ENCODE assay signal across 9 cellular contexts in genomic region chr22:24602105-24602749, GRCh38. TPM values are rescaled to one million over a fixed set of nuclear protein-coding genes. Genes with fewer than 3 reads are reported as not detected.
DNase-seq lines count a peak whose midpoint lies in the region; ATAC-seq, FAIRE-seq and TF ChIP-seq lines count a peak whose summit lies in the region.
"Not testable (repeated sequence)": the region's sequence is repeated elsewhere in the genome, so short reads cannot be mapped to it uniquely, and the experiment has no call there.
"Had no signal": no experiment of that assay in that cellular context is flagged by ENCODE, and none has a peak within 500 bp of the region (broad histone marks: within the 10 kb centered on the region; RNA-seq: fewer than 3 reads in every experiment).

No MANE protein-coding gene starts in this region.

- TF ChIP-seq EP300 in A549 (IDR thresholded peaks at IDR 0.05) = not testable (repeated sequence)

- H2BK12ac ChIP-seq in neuronal stem cell (ENCODE audit: low read length) = peak overlapping the region; percentile 30

- H3K27ac Mint-ChIP-seq in activated CD4-positive, alpha-beta T cell treated with anti-CD3 and anti-CD28 coated beads, Interleukin-2, amount 10 ng/mL, durations not matched to agents 24 days and 14 days = peak overlapping the region; percentile 15
- peak overlapping the region; percentile 39 for H3K27ac Mint-ChIP-seq in dendritic cell treated with granulocyte-macrophage colony-stimulating factor and Interleukin-4, amounts not matched to agents 40 ng/mL and 50 ng/mL, for 4 days

- ATAC-seq in A549, lower lobe of right lung: not testable (repeated sequence)

- DNase-seq in A549 (ENCODE audit: low read depth in 1 of 2, low spot score in 1 of 2); HL-60 (ENCODE audit: low read depth in 1 of 2, low spot score in 1 of 2); activated CD4-positive, alpha-beta T cell treated with anti-CD3 and anti-CD28 coated beads, Interleukin-2, amount 10 ng/mL, durations not matched to agents 24 days and 14 days; lower lobe of right lung; neuronal stem cell (ENCODE audit: low spot score): not testable (repeated sequence)
- DNase-seq in islet precursor cell (peak; percentile 42), spleen (peak; percentile 23)

- peaks cover 47% of the 10 kb centered on the region for H3K4me1 ChIP-seq in A549
- peaks cover 20% of the 10 kb centered on the region for H3K4me1 ChIP-seq in lower lobe of right lung
- not testable (repeated sequence) for H3K4me1 ChIP-seq in neuronal stem cell (ENCODE audit: control insufficient read depth in 2 of 2, insufficient read depth in 1 of 2, low read depth in 1 of 2, low read length in 2 of 2)
- H3K4me1 ChIP-seq in spleen = peaks cover 5 to 41% (median 25%) of the 10 kb centered on the region in 6 donors

- not testable (repeated sequence) for H3K79me1 ChIP-seq in neuronal stem cell (ENCODE audit: low read depth, low read length)

- not testable (repeated sequence) for H3K36me3 ChIP-seq in lower lobe of right lung; neuronal stem cell (replicated peaks in 1 of 2; ENCODE audit: control insufficient read depth in 2 of 2, insufficient read depth in 2 of 2, low read length in 2 of 2); spleen

- peak overlapping the region; percentile 80 for H3K18ac ChIP-seq in neuronal stem cell (ENCODE audit: low read length)

- not testable (repeated sequence) for H3K4me3 Mint-ChIP-seq in activated CD4-positive, alpha-beta T cell treated with anti-CD3 and anti-CD28 coated beads, Interleukin-2, amount 10 ng/mL, durations not matched to agents 24 days and 14 days; dendritic cell treated with granulocyte-macrophage colony-stimulating factor and Interleukin-4, amounts not matched to agents 40 ng/mL and 50 ng/mL, for 4 days

- TF ChIP-seq CTCF in A549 (IDR thresholded peaks at IDR 0.05); HL-60 (IDR thresholded peaks at IDR 0.05; ENCODE audit: insufficient read depth, low read length); lower lobe of right lung (IDR thresholded peaks at IDR 0.05); spleen (IDR thresholded peaks at IDR 0.05 in 8 of 11, conservative IDR thresholded peaks at IDR 0.05 in 3 of 11): not testable (repeated sequence)

- not testable (repeated sequence) for H3K36me3 Mint-ChIP-seq in activated CD4-positive, alpha-beta T cell treated with anti-CD3 and anti-CD28 coated beads, Interleukin-2, amount 10 ng/mL, durations not matched to agents 24 days and 14 days (ENCODE audit: low read depth); dendritic cell treated with granulocyte-macrophage colony-stimulating factor and Interleukin-4, amounts not matched to agents 40 ng/mL and 50 ng/mL, for 4 days (ENCODE audit: low read depth)

- not testable (repeated sequence) for H4K91ac ChIP-seq in neuronal stem cell (ENCODE audit: low read depth, low read length, poor library complexity)

- not testable (repeated sequence) for H3K23ac ChIP-seq in neuronal stem cell (ENCODE audit: low read depth, low read length, poor library complexity)

- not testable (repeated sequence) for H3K9ac ChIP-seq in neuronal stem cell (ENCODE audit: low read depth, low read length, poor library complexity)

- H3K4me3 ChIP-seq in A549; HL-60 (replicated peaks; ENCODE audit: insufficient read depth, low read length); lower lobe of right lung; neuronal stem cell (ENCODE audit: low read length in 2 of 2); spleen: not testable (repeated sequence)

- H3K27me3 Mint-ChIP-seq in activated CD4-positive, alpha-beta T cell treated with anti-CD3 and anti-CD28 coated beads, Interleukin-2, amount 10 ng/mL, durations not matched to agents 24 days and 14 days; dendritic cell treated with granulocyte-macrophage colony-stimulating factor and Interleukin-4, amounts not matched to agents 40 ng/mL and 50 ng/mL, for 4 days: not testable (repeated sequence)

- not testable (repeated sequence) for TF ChIP-seq POLR2A in A549 (IDR thresholded peaks at IDR 0.05; ENCODE audit: low read length); spleen (IDR thresholded peaks at IDR 0.05)

- H2BK15ac ChIP-seq in neuronal stem cell (ENCODE audit: low read length) = not testable (repeated sequence)

- not testable (repeated sequence) for FAIRE-seq in A549 (lab: Jason Lieb, UNC)

- not testable (repeated sequence) for TF ChIP-seq RAD21 in A549 (conservative IDR thresholded peaks at IDR 0.05 in 1 of 2, IDR thresholded peaks at IDR 0.05 in 1 of 2)

- intact Hi-C loops in activated CD4-positive, alpha-beta T cell treated with anti-CD3 and anti-CD28 coated beads, Interleukin-2, amount 10 ng/mL, durations not matched to agents 24 days and 14 days (cut with micrococcal nuclease); dendritic cell treated with granulocyte-macrophage colony-stimulating factor and Interleukin-4, amounts not matched to agents 40 ng/mL and 50 ng/mL, for 4 days (cut with micrococcal nuclease); lower lobe of right lung (cut with DNase I); spleen (cut with DNase I; ENCODE audit: low total_unique reads): not testable (repeated sequence)

- POLR2A ChIA-PET in A549 (lab: Yijun Ruan, JAX) = not testable (repeated sequence)

- not testable (repeated sequence) for H2BK120ac ChIP-seq in neuronal stem cell (ENCODE audit: low read depth, low read length)

- not testable (repeated sequence) for H4K8ac ChIP-seq in neuronal stem cell (ENCODE audit: low read depth, low read length)

- H3K4ac ChIP-seq in neuronal stem cell (ENCODE audit: low read length) = not testable (repeated sequence)

- not testable (repeated sequence) for H2BK5ac ChIP-seq in neuronal stem cell (ENCODE audit: low read length)

- not testable (repeated sequence) for H3K9me3 Mint-ChIP-seq in activated CD4-positive, alpha-beta T cell treated with anti-CD3 and anti-CD28 coated beads, Interleukin-2, amount 10 ng/mL, durations not matched to agents 24 days and 14 days; dendritic cell treated with granulocyte-macrophage colony-stimulating factor and Interleukin-4, amounts not matched to agents 40 ng/mL and 50 ng/mL, for 4 days

- H3K4me1 Mint-ChIP-seq in activated CD4-positive, alpha-beta T cell treated with anti-CD3 and anti-CD28 coated beads, Interleukin-2, amount 10 ng/mL, durations not matched to agents 24 days and 14 days = peaks cover 38% of the 10 kb centered on the region
- H3K4me1 Mint-ChIP-seq in dendritic cell treated with granulocyte-macrophage colony-stimulating factor and Interleukin-4, amounts not matched to agents 40 ng/mL and 50 ng/mL, for 4 days (ENCODE audit: low read depth) = peaks cover 38% of the 10 kb centered on the region

- H3K14ac ChIP-seq in neuronal stem cell (ENCODE audit: low read length) = not testable (repeated sequence)

- 72% methylated on average over 8 of the region's 11 CpGs for WGBS in A549 (ENCODE audit: missing lambda C conversion rate)
- WGBS in neuronal stem cell (ENCODE audit: extremely low coverage in 2 of 2, insufficient read length in 2 of 2, insufficient replicate concordance in 1 of 2), 2 donors = no CpG with 5 or more reads among the region's 11 CpGs
- 82 to 92% (median 84%) methylated on average over 10 to 11 of the region's 11 CpGs for WGBS in spleen, 5 donors

- not testable (repeated sequence) for H3K9me3 ChIP-seq in A549; lower lobe of right lung; neuronal stem cell (replicated peaks in 1 of 2; ENCODE audit: control insufficient read depth in 2 of 2, insufficient read depth in 1 of 2, low read depth in 1 of 2, low read length in 2 of 2); spleen

- H3K27ac ChIP-seq in A549 (peak overlapping the region; percentile 87 to 94), HL-60 (replicated peaks) (peak overlapping the region; percentile 85), lower lobe of right lung (peak overlapping the region; percentile 18), spleen (peak overlapping the region in 3 of 8 donors; percentile 32 to 77 (median 74))
- H3K27ac ChIP-seq in neuronal stem cell (replicated peaks; ENCODE audit: low read length) = not testable (repeated sequence)

- peak overlapping the region; percentile 97 for H3K4me2 ChIP-seq in A549
- not testable (repeated sequence) for H3K4me2 ChIP-seq in neuronal stem cell (ENCODE audit: insufficient read depth, low read length, poor library complexity, severe bottlenecking)

- H2AFZ ChIP-seq in neuronal stem cell (ENCODE audit: low read length) = not testable (repeated sequence)

- not testable (repeated sequence) for H3K27me3 ChIP-seq in HL-60 (ENCODE audit: insufficient read depth, poor library complexity, severe bottlenecking); lower lobe of right lung (ENCODE audit: low read depth); neuronal stem cell (ENCODE audit: control insufficient read depth in 3 of 3, insufficient read depth in 3 of 3, low read depth in 1 of 3, low read length in 3 of 3); spleen (replicated peaks in 1 of 7)

- CTCF ChIA-PET in A549 (lab: Yijun Ruan, JAX) = not testable (repeated sequence)

- H2AK5ac ChIP-seq in neuronal stem cell (ENCODE audit: low read depth, low read length) = peak overlapping the region; percentile 56

RNA-seq across cellular contexts. Expression of gene GGT1, which starts 0.8 kb away (rescaled TPM):
- 50.1 and 51.5 TPM in 2 replicates for polyA plus RNA-seq in A549 (2011; rRNA removed)
- 89.3 and 113 TPM in 2 replicates for polyA plus RNA-seq in A549 (2012; cell fraction: cytosol; rRNA removed)
- 325 and 377 TPM in 2 replicates for polyA plus RNA-seq in A549 (2012; cell fraction: nucleus; rRNA removed)
- polyA plus RNA-seq in A549 (2017; fragmentation: RNase III; extraction: RNeasy Plus Mini Kit Qiagen cat#74134 plus additional on column Dnase treatment) = 102 to 125 TPM (median 118 TPM) in 3 replicates
- polyA minus RNA-seq in A549 (2011; rRNA and poly(A)+ RNA removed) = 43.4 and 61.4 TPM in 2 replicates
- total RNA-seq in activated CD4-positive, alpha-beta T cell treated with anti-CD3 and anti-CD28 coated beads, Interleukin-2, amount 10 ng/mL, durations not matched to agents 24 days and 14 days = 49.0 and 52.9 TPM in 2 replicates
- 65.1 TPM for total RNA-seq in lower lobe of right lung
- 1.9 TPM for polyA plus RNA-seq in neuronal stem cell (2013, experiment 1 of 2)
- 1.9 TPM for polyA plus RNA-seq in neuronal stem cell (2013, experiment 2 of 2)
- total RNA-seq in spleen = 10 to 100 TPM; 11.3 to 22.9 (median 18.4) TPM
- 10 to 100 TPM; 10.9 to 27.2 (median 15.1) TPM for polyA plus RNA-seq in spleen

RNA-seq across cellular contexts. Expression of gene LRRC75B, which starts 9.4 kb away (rescaled TPM):
- polyA plus RNA-seq in A549 (2011; rRNA removed) = 5.3 and 6.2 TPM in 2 replicates
- 9.7 and 13.7 TPM in 2 replicates for polyA plus RNA-seq in A549 (2012; cell fraction: cytosol; rRNA removed)
- polyA plus RNA-seq in A549 (2012; cell fraction: nucleus; rRNA removed) = 40.9 and 50.7 TPM in 2 replicates
- polyA plus RNA-seq in A549 (2017; fragmentation: RNase III; extraction: RNeasy Plus Mini Kit Qiagen cat#74134 plus additional on column Dnase treatment) = 5.5 to 8.3 TPM (median 7.1 TPM) in 3 replicates
- 5.1 and 7.3 TPM in 2 replicates for polyA minus RNA-seq in A549 (2011; rRNA and poly(A)+ RNA removed)
- total RNA-seq in activated CD4-positive, alpha-beta T cell treated with anti-CD3 and anti-CD28 coated beads, Interleukin-2, amount 10 ng/mL, durations not matched to agents 24 days and 14 days = 2.6 and 3.2 TPM in 2 replicates
- total RNA-seq in lower lobe of right lung = 10.2 TPM
- polyA plus RNA-seq in neuronal stem cell (2013, experiment 1 of 2) = 14.3 TPM
- polyA plus RNA-seq in neuronal stem cell (2013, experiment 2 of 2) = 13.3 TPM
- 1 to 10 TPM; 2.9 to 6.6 (median 5.3) TPM for total RNA-seq in spleen
- 1 to 10 TPM; 3.4 to 6.7 (median 6.4) TPM for polyA plus RNA-seq in spleen
- total RNA-seq: CD4-positive, alpha-beta T cell had no signal

RNA-seq across cellular contexts. Expression of gene SNRPD3, which starts 46.4 kb away (rescaled TPM):
- polyA plus RNA-seq in A549 (2011; rRNA removed) (157 and 212 TPM in 2 replicates), A549 (2017; fragmentation: RNase III; extraction: RNeasy Plus Mini Kit Qiagen cat#74134 plus additional on column Dnase treatment) (334 to 372 TPM (median 344 TPM) in 3 replicates), spleen (100 to 1,000 TPM in 2 of 3 donors, 10 to 100 TPM in 1; 89.8 to 113 (median 113) TPM)
- polyA plus RNA-seq in A549 (2012; cell fraction: cytosol; rRNA removed) = 193 and 202 TPM in 2 replicates
- 86.5 and 137 TPM in 2 replicates for polyA plus RNA-seq in A549 (2012; cell fraction: nucleus; rRNA removed)
- polyA minus RNA-seq in A549 (2011; rRNA and poly(A)+ RNA removed) = 123 and 187 TPM in 2 replicates
- 166 and 175 TPM in 2 replicates for total RNA-seq in activated CD4-positive, alpha-beta T cell treated with anti-CD3 and anti-CD28 coated beads, Interleukin-2, amount 10 ng/mL, durations not matched to agents 24 days and 14 days
- total RNA-seq in lower lobe of right lung (66.8 TPM), spleen (100 to 1,000 TPM in 2 of 7 donors, 10 to 100 TPM in 5; 52.0 to 142 (median 66.3) TPM)
- polyA plus RNA-seq in neuronal stem cell (2013, experiment 1 of 2) = 103 TPM
- 104 TPM for polyA plus RNA-seq in neuronal stem cell (2013, experiment 2 of 2)

RNA-seq across cellular contexts. Expression of gene GUCD1, which starts 47.3 kb away (rescaled TPM):
- polyA plus RNA-seq in A549 (2011; rRNA removed) (37.1 and 48.2 TPM in 2 replicates), A549 (2017; fragmentation: RNase III; extraction: RNeasy Plus Mini Kit Qiagen cat#74134 plus additional on column Dnase treatment) (37.7 to 43.8 TPM (median 43.5 TPM) in 3 replicates), spleen (100 to 1,000 TPM in 2 of 3 donors, 10 to 100 TPM in 1; 82.6 to 108 (median 105) TPM)
- polyA plus RNA-seq in A549 (2012; cell fraction: cytosol; rRNA removed) = 61.5 and 76.8 TPM in 2 replicates
- polyA plus RNA-seq in A549 (2012; cell fraction: nucleus; rRNA removed) = 61.6 and 75.0 TPM in 2 replicates
- polyA minus RNA-seq in A549 (2011; rRNA and poly(A)+ RNA removed) = 78.9 and 81.9 TPM in 2 replicates
- total RNA-seq in activated CD4-positive, alpha-beta T cell treated with anti-CD3 and anti-CD28 coated beads, Interleukin-2, amount 10 ng/mL, durations not matched to agents 24 days and 14 days = 118 and 129 TPM in 2 replicates
- total RNA-seq in lower lobe of right lung (120 TPM), spleen (100 to 1,000 TPM in 5 of 7 donors, 10 to 100 TPM in 2; 85.4 to 162 (median 112) TPM)
- polyA plus RNA-seq in neuronal stem cell (2013, experiment 1 of 2) = 35.1 TPM
- polyA plus RNA-seq in neuronal stem cell (2013, experiment 2 of 2) = 35.4 TPM
